8 cellular contexts compared by ENCODE assay signal in the genomic region with DNA sequence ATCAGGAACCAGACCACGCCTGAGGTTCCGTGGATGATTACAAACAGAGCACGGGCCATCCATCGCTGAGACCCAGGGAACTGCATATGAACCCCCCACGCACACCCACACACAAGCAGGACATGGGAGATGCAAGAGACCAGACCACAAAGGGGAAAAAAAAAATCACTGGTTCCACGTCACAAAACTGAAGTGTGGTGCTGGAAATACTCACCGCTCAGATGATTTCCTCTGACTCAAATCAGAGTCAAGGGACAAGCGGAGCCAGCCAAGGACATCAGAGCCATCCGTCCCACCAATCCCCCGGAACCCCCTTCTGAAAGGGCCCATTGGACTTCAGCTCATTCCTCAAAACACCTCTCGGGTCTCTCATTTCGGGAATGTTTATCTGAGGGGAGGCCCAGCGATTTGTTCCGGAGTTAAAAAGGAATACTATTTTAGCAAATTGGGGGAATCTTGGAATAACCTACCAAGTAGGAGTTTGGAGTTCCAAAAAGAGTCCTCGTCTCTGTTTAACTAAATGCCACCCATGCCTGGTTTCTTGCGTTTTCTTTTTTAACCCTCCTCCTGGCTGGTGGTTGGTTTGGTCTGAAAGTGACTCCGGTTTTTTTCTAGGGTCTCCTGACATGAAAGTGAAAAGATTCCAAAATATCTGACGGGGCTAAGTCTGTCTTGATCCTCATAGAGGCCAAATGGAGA. TPM values are rescaled to one million over a fixed set of nuclear protein-coding genes. Genes with fewer than 3 reads are reported as not detected.
DNase-seq lines count a peak whose midpoint lies in the region; ATAC-seq and TF ChIP-seq lines count a peak whose summit lies in the region.

No MANE protein-coding gene starts in this region.

- no peaks in the 10 kb centered on the region for H3K36me3 ChIP-seq in brain microvascular endothelial cell (replicated peaks)

- no peak overlapping the region for H3K4me3 ChIP-seq in brain microvascular endothelial cell (ENCODE audit: low read depth, low read length)

- in situ Hi-C loops in brain microvascular endothelial cell (cut with HindIII; ENCODE audit: low pct_ligation_motif_present, low sequenced_read_pairs): no loop called here

- ATAC-seq in HG03025 (IDR thresholded peaks at IDR 0.05; ENCODE audit: low FRiP score, unreplicated experiment): peak; percentile 50

- H3K27ac ChIP-seq in brain microvascular endothelial cell: peak overlapping the region; percentile 85

- no peaks in the 10 kb centered on the region for H3K27me3 ChIP-seq in brain microvascular endothelial cell (replicated peaks)

- TF ChIP-seq CTCF in brain microvascular endothelial cell (IDR thresholded peaks at IDR 0.05; ENCODE audit: low read depth, low read length, missing control alignments): no peak

- DNase-seq in activated CD8-positive, alpha-beta memory T cell treated with anti-CD3 and anti-CD28 coated beads, Interleukin-2, amount 50 U/mL, for 4 hours: peak; percentile 25
- DNase-seq in activated CD8-positive, alpha-beta memory T cell treated with anti-CD3 and anti-CD28 coated beads for 24 hours: no peak
- DNase-seq in brain microvascular endothelial cell (peak; percentile 88), pulmonary artery endothelial cell (ENCODE audit: low read depth, low spot score) (peak; percentile 39), NCI-H524 (lab: John Stamatoyannopoulos, UW) (no peak), GOT3 (lab: John Stamatoyannopoulos, UW) (no peak), NCI-H1694 (lab: John Stamatoyannopoulos, UW) (no peak)

RNA-seq across cellular contexts. Expression of a gene that starts 15.0 kb away (rescaled TPM):
- 11.1 and 13.1 TPM in 2 replicates for total RNA-seq in pulmonary artery endothelial cell

RNA-seq across cellular contexts. Expression of a gene that starts 55.3 kb away (rescaled TPM):
- total RNA-seq in pulmonary artery endothelial cell: 280 and 312 TPM in 2 replicates

RNA-seq across cellular contexts. Expression of a gene that starts 57.3 kb away (rescaled TPM):
- total RNA-seq in pulmonary artery endothelial cell: 19.6 and 20.3 TPM in 2 replicates

RNA-seq across cellular contexts. Expression of a gene that starts 57.3 kb away (rescaled TPM):
- total RNA-seq in pulmonary artery endothelial cell: 17.8 and 18.6 TPM in 2 replicates

Comparison
In these comparisons a context has a peak if more than half of its experiments do, and no peak if none do; other contexts are left out.
1. DNase-seq: peak in activated CD8-positive, alpha-beta memory T cell treated with anti-CD3 and anti-CD28 coated beads, Interleukin-2, amount 50 U/mL, for 4 hours (single experiment), brain microvascular endothelial cell (single experiment) and pulmonary artery endothelial cell (single experiment); none in activated CD8-positive, alpha-beta memory T cell treated with anti-CD3 and anti-CD28 coated beads for 24 hours (single experiment), NCI-H524 (0 of 2), GOT3 (single experiment) and NCI-H1694 (single experiment).